8 cellular contexts compared by ENCODE assay signal in the genomic region with DNA sequence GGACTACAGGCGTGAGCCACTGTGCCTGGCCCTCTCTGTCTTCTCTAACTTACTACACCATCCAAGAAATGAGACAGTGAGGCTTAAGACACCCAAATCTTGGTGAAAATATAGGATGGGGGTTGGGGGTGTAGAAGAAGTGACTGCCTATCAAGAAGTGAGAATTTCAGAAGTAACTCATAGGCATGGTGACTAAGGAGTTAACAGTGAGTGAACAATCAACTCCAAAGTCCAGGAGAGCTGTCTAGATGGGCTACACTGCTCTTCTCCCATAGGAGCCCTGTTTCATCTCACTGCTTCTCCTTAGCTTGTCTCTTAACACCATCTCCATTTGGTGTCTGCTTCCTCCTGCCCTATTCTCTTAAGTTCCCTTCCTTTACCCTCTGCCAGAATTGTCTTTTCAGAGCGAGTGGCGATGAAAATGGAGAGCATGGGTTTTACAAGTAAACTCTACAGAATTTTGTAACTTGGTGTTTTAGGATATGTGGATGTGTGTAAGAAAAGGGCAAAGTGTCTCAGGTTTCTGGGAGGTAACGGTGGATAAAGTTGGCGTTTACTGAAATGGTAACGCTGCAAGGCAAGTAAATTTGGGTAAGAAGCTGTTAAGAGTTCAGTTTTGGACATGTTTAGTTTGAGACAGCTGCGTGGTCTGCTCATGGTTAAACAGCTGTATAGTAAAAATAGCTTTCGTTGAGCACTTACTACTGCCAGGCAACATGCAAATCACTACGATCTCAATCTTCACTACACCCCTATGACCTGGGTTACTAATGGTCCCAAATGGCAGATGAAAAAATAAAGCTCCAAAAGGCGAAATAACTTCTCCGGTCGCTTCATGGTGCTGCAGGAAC. TPM values are rescaled to one million over a fixed set of nuclear protein-coding genes. Genes with fewer than 3 reads are reported as not detected.
DNase-seq lines count a peak whose midpoint lies in the region; ATAC-seq and TF ChIP-seq lines count a peak whose summit lies in the region.

No MANE protein-coding gene starts in this region.

- H3K9ac ChIP-seq in trophoblast cell (ENCODE audit: low read length) = peak overlapping the region; percentile 71

- H3K79me1 ChIP-seq in trophoblast cell (ENCODE audit: low read length) = peaks cover 7% of the 10 kb centered on the region

- H3K4me3 Mint-ChIP-seq in T-helper 17 cell = peak overlapping the region; percentile 98

- no peak overlapping the region for H2BK12ac ChIP-seq in trophoblast cell (ENCODE audit: low read length)

- TF ChIP-seq CTCF in gastroesophageal sphincter (IDR thresholded peaks at IDR 0.05) = no peak

- H3K27me3 ChIP-seq in gastroesophageal sphincter (no peaks in the 10 kb centered on the region), trophoblast cell (ENCODE audit: insufficient read depth, low read length) (no peaks in the 10 kb centered on the region)

- peak overlapping the region; percentile 100 for H3K27ac Mint-ChIP-seq in T-helper 17 cell

- peak overlapping the region; percentile 79 for H3K4me2 ChIP-seq in trophoblast cell (ENCODE audit: low read length)

- H3K9me3 ChIP-seq in T-helper 17 cell (ENCODE audit: control insufficient read depth, low read length, poor library complexity, severe bottlenecking) (no peaks in the 10 kb centered on the region), gastroesophageal sphincter (no peaks in the 10 kb centered on the region), trophoblast cell (ENCODE audit: insufficient read depth, low read depth, low read length) (peaks cover 2% of the 10 kb centered on the region)

- H4K8ac ChIP-seq in trophoblast cell (ENCODE audit: low read depth, low read length) = no peak overlapping the region

- H3K79me2 ChIP-seq in trophoblast cell (ENCODE audit: control insufficient read depth, insufficient read depth, low read length, poor library complexity) = peaks cover 4% of the 10 kb centered on the region

- peak overlapping the region; percentile 90 for H4K12ac ChIP-seq in trophoblast cell (ENCODE audit: low read depth, low read length)

- peak overlapping the region; percentile 50 for H2AK5ac ChIP-seq in trophoblast cell (ENCODE audit: low read length)

- no peak overlapping the region for H2AFZ ChIP-seq in trophoblast cell (ENCODE audit: insufficient read depth, low read length, poor library complexity)

- H3K4me3 ChIP-seq in gastroesophageal sphincter = peak overlapping the region; percentile 57 to 79
- peak overlapping the region; percentile 87 for H3K4me3 ChIP-seq in trophoblast cell (ENCODE audit: low read depth, low read length)

- DNase-seq in stimulated activated CD4-positive, alpha-beta T cell treated with anti-CD3 and anti-CD28 coated beads, Interleukin-15, amount 100 ng/mL, for 24 hours = peak; percentile 2
- DNase-seq in stimulated activated CD4-positive, alpha-beta T cell treated with anti-CD3 and anti-CD28 coated beads, Interleukin-12 subunit alpha, Interleukin-12 subunit beta, amount 100 ng/mL, for 4 hours = no peak
- no peak for DNase-seq in T-helper 17 cell
- DNase-seq in trophoblast cell = peak in 1 of 2 donors; percentile 7
- DNase-seq in posterior vena cava (ENCODE audit: low spot score) = no peak
- no peak for DNase-seq in middle frontal gyrus (ENCODE audit: extremely low spot score, low spot score)

- H3K27me3 Mint-ChIP-seq in T-helper 17 cell = no peaks in the 10 kb centered on the region

- TF ChIP-seq POLR2A in gastroesophageal sphincter (IDR thresholded peaks at IDR 0.05) = no peak

- H3K27ac ChIP-seq in gastroesophageal sphincter (peak overlapping the region; percentile 89 to 94 (median 93)), trophoblast cell (ENCODE audit: low read depth, low read length) (peak overlapping the region; percentile 87)

- peak overlapping the region; percentile 92 for H4K91ac ChIP-seq in trophoblast cell (ENCODE audit: low read depth, low read length)

- peak overlapping the region; percentile 99 for H3K18ac ChIP-seq in trophoblast cell (ENCODE audit: low read length)

- H3K4me1 ChIP-seq in gastroesophageal sphincter (peaks cover 6 to 47% (median 20%) of the 10 kb centered on the region in 3 donors), trophoblast cell (ENCODE audit: control insufficient read depth in 1 of 2, insufficient read depth in 2 of 2, low read length in 2 of 2) (peaks cover 5 to 8% of the 10 kb centered on the region in 2 experiments)

- peak; percentile 50 for ATAC-seq in HG03060 (IDR thresholded peaks at IDR 0.05; ENCODE audit: low read depth, unreplicated experiment)
- ATAC-seq in T-helper 17 cell = peak; percentile 9
- ATAC-seq in gastroesophageal sphincter = peak; percentile 0

- H3K23ac ChIP-seq in trophoblast cell (ENCODE audit: low read length) = peak overlapping the region; percentile 23

- H3K4ac ChIP-seq in trophoblast cell (ENCODE audit: low read depth, low read length) = peak overlapping the region; percentile 92

- WGBS in gastroesophageal sphincter (ENCODE audit: low coverage in 1 of 2), 2 donors = 0 to 4% methylated on average over 11 to 12 of the region's 12 CpGs
- WGBS in trophoblast cell (ENCODE audit: extremely low coverage, insufficient coverage, insufficient read length) = no CpG with 5 or more reads among the region's 12 CpGs

- intact Hi-C loops in posterior vena cava (cut with DNase I) = loop anchor here in 1 of 2 donors (5.0 kb wide), 1 partner anchor 252 kb away; no protein-coding TSS in a partner anchor

- peaks cover 31% of the 10 kb centered on the region for H3K4me1 Mint-ChIP-seq in T-helper 17 cell

- no peak overlapping the region for H2BK120ac ChIP-seq in trophoblast cell (ENCODE audit: insufficient read depth, low read length, poor library complexity)

- H3K36me3 Mint-ChIP-seq in T-helper 17 cell (ENCODE audit: low read depth) = peaks cover 6% of the 10 kb centered on the region

- no peak for TF ChIP-seq EP300 in gastroesophageal sphincter (IDR thresholded peaks at IDR 0.05)

- H3K36me3 ChIP-seq in gastroesophageal sphincter (peaks cover 0 to 28% of the 10 kb centered on the region in 2 donors), trophoblast cell (ENCODE audit: control insufficient read depth in 1 of 2, insufficient read depth in 2 of 2, low read length in 2 of 2) (peaks cover 3 to 6% of the 10 kb centered on the region in 2 experiments)

- H2BK5ac ChIP-seq in trophoblast cell (ENCODE audit: low read depth, low read length, poor library complexity) = peak overlapping the region; percentile 86

- peak overlapping the region; percentile 94 for H3K14ac ChIP-seq in trophoblast cell (ENCODE audit: low read length)

RNA-seq across cellular contexts. Expression of gene FABP2, which starts 22.5 kb away (rescaled TPM):
- not detected for total RNA-seq in T-helper 17 cell
- not detected for total RNA-seq in gastroesophageal sphincter
- not detected in 2 replicates for polyA plus RNA-seq in trophoblast cell (2013)
- total RNA-seq in posterior vena cava = not detected

Comparison
In these comparisons a context has a peak if more than half of its experiments do, and no peak if none do; other contexts are left out.
1. ATAC-seq: peak in every context shown above with its lines; median percentile 50 in HG03060; 9 in T-helper 17 cell; 0 in gastroesophageal sphincter.